In the genomic region with DNA sequence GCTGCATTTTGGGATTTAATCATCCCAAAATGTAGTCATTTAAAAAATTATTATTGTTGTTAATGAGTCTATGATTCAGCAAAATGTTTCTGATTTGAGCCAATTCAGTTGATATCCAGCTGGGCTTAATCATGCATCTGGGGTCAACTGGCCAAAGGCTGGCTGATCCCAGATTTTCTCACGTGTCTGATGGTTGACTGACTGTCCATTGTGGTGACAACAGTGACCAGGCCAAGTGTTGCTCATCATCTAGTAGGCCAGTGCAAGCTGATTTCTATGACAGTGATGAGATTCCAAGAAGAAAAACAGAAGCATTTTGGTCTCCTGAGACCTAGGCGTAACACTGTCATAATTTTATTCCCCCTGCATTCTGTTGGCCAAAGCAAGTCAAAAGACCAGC, we compare ENCODE assay signal across 19 cellular contexts.
"Had no signal": no experiment of that assay in that cellular context is flagged by ENCODE, and none has a peak within 500 bp of the region (broad histone marks: within the 10 kb centered on the region; RNA-seq: fewer than 3 reads in every experiment).

No MANE protein-coding gene starts in this region.

- H3K4me3 ChIP-seq: colonic mucosa, gastroesophageal sphincter, left ventricle myocardium inferior, lung, pancreas, suprapubic skin, thyroid gland had no signal

- ATAC-seq: gastroesophageal sphincter, left cardiac atrium, pancreas, right cardiac atrium had no signal

- DNase-seq: colonic mucosa; dermis blood vessel endothelial cell; glutamatergic neuron; kidney; left cardiac atrium; left ventricle myocardium inferior; mesenchymal stem cell; midbrain; naive B cell; occipital lobe; pancreas; right cardiac atrium; small intestine; stimulated activated CD4-positive, alpha-beta T cell treated with anti-CD3 and anti-CD28 coated beads, Interleukin-12 subunit alpha, Interleukin-12 subunit beta, amount 100 ng/mL, for 4 hours; stimulated activated naive CD4-positive, alpha-beta T cell treated with Interleukin-2 at 50 U/mL for 16 hours; thyroid gland had no signal
